In the genomic region with DNA sequence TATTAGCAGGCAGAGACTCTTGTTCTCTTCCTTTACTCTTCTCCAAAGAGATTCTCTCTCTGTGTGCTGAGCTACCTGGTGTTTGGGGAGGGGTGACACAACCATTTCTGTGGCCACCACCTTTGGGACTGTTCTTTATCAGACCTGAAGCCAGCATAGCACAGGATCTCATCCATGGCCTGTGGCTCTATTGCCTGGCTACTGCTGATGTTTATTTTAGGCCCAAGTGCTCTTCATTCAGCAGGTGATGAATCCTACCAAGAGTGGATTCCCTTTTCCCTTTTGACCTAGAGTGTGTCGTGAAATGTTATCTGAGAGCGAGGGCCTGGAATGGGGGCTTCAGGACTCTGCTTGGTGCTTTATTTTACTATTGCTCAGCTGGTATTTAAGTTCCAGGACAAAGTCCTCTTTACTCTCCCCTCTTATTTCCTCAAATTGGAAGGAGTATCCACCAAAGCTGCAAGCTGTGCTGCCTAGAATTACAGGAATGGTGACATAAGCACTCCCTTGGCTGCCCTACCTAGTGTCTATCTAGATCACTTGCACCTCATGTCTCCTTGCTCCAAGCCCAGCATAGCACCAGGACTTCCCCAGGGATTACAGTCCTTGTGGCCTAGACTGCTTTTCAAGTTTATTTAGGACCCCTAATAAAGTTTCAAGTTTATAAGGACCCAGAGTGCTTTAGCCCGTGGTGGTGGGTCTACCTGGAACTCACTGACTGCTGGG, we compare ENCODE assay signal across 21 cellular contexts.
"Had no signal": no experiment of that assay in that cellular context is flagged by ENCODE, and none has a peak within 500 bp of the region (broad histone marks: within the 10 kb centered on the region; RNA-seq: fewer than 3 reads in every experiment).

No MANE protein-coding gene starts in this region.

- H3K36me3 ChIP-seq: cardiac muscle cell, pancreas, upper lobe of left lung had no signal

- H3K27me3 ChIP-seq: cardiac muscle cell, hepatocyte, pancreas, upper lobe of left lung had no signal

- H3K4me1 ChIP-seq: pancreas, upper lobe of left lung had no signal

- H3K9me3 ChIP-seq: pancreas, upper lobe of left lung had no signal

- H3K4me3 ChIP-seq: cardiac muscle cell, hepatocyte, pancreas, upper lobe of left lung had no signal

- ATAC-seq: activated CD4-positive, CD25-positive, alpha-beta regulatory T cell treated with anti-CD3 and anti-CD28 coated beads, Interleukin-2, amount 50 U/mL, for 24 hours; activated T-cell treated with anti-CD3 and anti-CD28 coated beads, Interleukin-2, amount 50 U/mL, for 72 hours; pancreas; sciatic nerve; stimulated activated naive CD8-positive, alpha-beta T cell treated with anti-CD3 and anti-CD28 coated beads, Interleukin-15, Interleukin-2, amounts not matched to agents 100 U/mL and 50 U/mL, for 24 hours had no signal

- DNase-seq: activated CD4-positive, alpha-beta memory T cell treated with anti-CD3 and anti-CD28 coated beads, Interleukin-2, amount 10 ng/mL, durations not matched to agents 7 days and 5 days; activated CD4-positive, alpha-beta T cell treated with anti-CD3 and anti-CD28 coated beads, Interleukin-2, amount 10 ng/mL, durations not matched to agents 24 days and 14 days; activated effector memory CD4-positive, alpha-beta T cell treated with Interleukin-2 at 50 U/mL for 16 hours; activated naive CD4-positive, alpha-beta T cell treated with anti-CD3 and anti-CD28 coated beads, Interleukin-2, amount 10 ng/mL, durations not matched to agents 7 days and 5 days; activated T-cell treated with anti-CD3 and anti-CD28 coated beads, Interleukin-2, amount 50 U/mL, for 72 hours; amygdala; effector CD4-positive, alpha-beta T cell; immature natural killer cell; midbrain; nephron progenitor cell; pancreas; small intestine; stimulated activated CD4-positive, alpha-beta T cell treated with anti-CD3 and anti-CD28 coated beads, Interleukin-2, amount 100 ng/mL, for 48 hours; stimulated activated CD8-positive, alpha-beta memory T cell treated with anti-CD3 and anti-CD28 coated beads, Interleukin-4, amount 100 ng/mL, for 48 hours; stimulated activated naive CD8-positive, alpha-beta T cell treated with anti-CD3 and anti-CD28 coated beads, Interleukin-15, Interleukin-2, amounts not matched to agents 100 U/mL and 50 U/mL, for 24 hours; upper lobe of left lung had no signal

- H3K27ac ChIP-seq: cardiac muscle cell, hepatocyte, pancreas, upper lobe of left lung, VCaP had no signal
